ENCODE assay signal across 10 cellular contexts in genomic region chr15:48722764-48723661, GRCh38.
DNase-seq lines count a peak whose midpoint lies in the region; ATAC-seq and TF ChIP-seq lines count a peak whose summit lies in the region.
"Had no signal": no experiment of that assay in that cellular context is flagged by ENCODE, and none has a peak within 500 bp of the region (broad histone marks: within the 10 kb centered on the region; RNA-seq: fewer than 3 reads in every experiment).

No MANE protein-coding gene starts in this region.

- no peak for ATAC-seq in GM19467 (IDR thresholded peaks at IDR 0.05; ENCODE audit: unreplicated experiment)
- ATAC-seq: natural killer cell treated with Interleukin-12 subunit alpha and Interleukin-12 subunit beta and Interleukin-15 and Interleukin-18, amount 100 ng/mL, for 72 hours had no signal

- TF ChIP-seq CTCF in HFFc6 (IDR thresholded peaks at IDR 0.05) (peak; percentile 30; the same call in 1 of the 2 replicates), fibroblast of mammary gland (conservative IDR thresholded peaks at IDR 0.05; ENCODE audit: control insufficient read depth, insufficient read depth, low read depth, low read length) (no peak)

- peaks cover 21% of the 10 kb centered on the region for H3K4me1 ChIP-seq in skeletal muscle satellite cell (ENCODE audit: control insufficient read depth, insufficient read depth, low read length)

- H3K9ac ChIP-seq in skeletal muscle satellite cell (ENCODE audit: low read depth, low read length) = no peak overlapping the region

- peaks cover 63% of the 10 kb centered on the region for H3K4me1 Mint-ChIP-seq in HFFc6 (ENCODE audit: low read depth)

- no peaks in the 10 kb centered on the region for H3K36me3 ChIP-seq in skeletal muscle satellite cell (ENCODE audit: insufficient read depth, low read length)

- H3K36me3 Mint-ChIP-seq in HFFc6 (ENCODE audit: low read depth) = peaks cover 23% of the 10 kb centered on the region

- in situ Hi-C loops in KBM-7 (cut with MboI; ENCODE audit: low pct_unique_long_range_greater_than_20kb, low sequenced_read_pairs) = no loop called here

- H3K27me3 Mint-ChIP-seq in HFFc6 (ENCODE audit: insufficient read depth) = no peaks in the 10 kb centered on the region
- H3K27me3 Mint-ChIP-seq: natural killer cell treated with Interleukin-12 subunit alpha and Interleukin-12 subunit beta and Interleukin-15 and Interleukin-18, amount 100 ng/mL, for 72 hours had no signal

- peak overlapping the region; percentile 49 for H3K4me2 ChIP-seq in skeletal muscle satellite cell (ENCODE audit: low read length)

- peak overlapping the region; percentile 54 for H3K4me3 Mint-ChIP-seq in HFFc6
- H3K4me3 Mint-ChIP-seq: natural killer cell treated with Interleukin-12 subunit alpha and Interleukin-12 subunit beta and Interleukin-15 and Interleukin-18, amount 100 ng/mL, for 72 hours had no signal

- 0 out of 2 replicates have a peak, but pooled peaks cover 4% of the 10 kb centered on the region for H3K9me3 Mint-ChIP-seq in HFFc6
- H3K9me3 Mint-ChIP-seq: natural killer cell treated with Interleukin-12 subunit alpha and Interleukin-12 subunit beta and Interleukin-15 and Interleukin-18, amount 100 ng/mL, for 72 hours had no signal

- H3K27ac Mint-ChIP-seq in HFFc6 = peak overlapping the region; percentile 94
- H3K27ac Mint-ChIP-seq: natural killer cell treated with Interleukin-12 subunit alpha and Interleukin-12 subunit beta and Interleukin-15 and Interleukin-18, amount 100 ng/mL, for 72 hours had no signal

- H3K9me3 ChIP-seq in skeletal muscle satellite cell (replicated peaks; ENCODE audit: low read length) = no peaks in the 10 kb centered on the region

- H3K4me3 ChIP-seq in fibroblast of mammary gland (ENCODE audit: control insufficient read depth, low read depth, low read length) = no peak overlapping the region
- no peak overlapping the region for H3K4me3 ChIP-seq in skeletal muscle satellite cell (ENCODE audit: low read length)

- H3K27me3 ChIP-seq in skeletal muscle satellite cell (ENCODE audit: control insufficient read depth, insufficient read depth, low read length) = no peaks in the 10 kb centered on the region

- DNase-seq in HFFc6 (peak; percentile 94), SW 1271 (lab: John Stamatoyannopoulos, UW) (peak; percentile 11 to 19), fibroblast of mammary gland (ENCODE audit: low read depth) (peak; percentile 95), KBM-7 (no peak)
- no peak for DNase-seq in stimulated activated CD4-positive, alpha-beta T cell treated with anti-CD3 and anti-CD28 coated beads, Interleukin-4, amount 100 ng/mL, for 4 hours
- DNase-seq: activated CD8-positive, alpha-beta memory T cell treated with anti-CD3 and anti-CD28 coated beads, Interleukin-2, amount 50 U/mL, for 4 hours; caudate nucleus had no signal

Comparison
In these comparisons a context has a peak if more than half of its experiments do, and no peak if none do; other contexts are left out.
1. DNase-seq: peak in HFFc6 (single experiment), SW 1271 (2 of 2) and fibroblast of mammary gland (single experiment); none in stimulated activated CD4-positive, alpha-beta T cell treated with anti-CD3 and anti-CD28 coated beads, Interleukin-4, amount 100 ng/mL, for 4 hours (0 of 2) and KBM-7 (single experiment).